Comparison of ENCODE assay signal across 11 cellular contexts in the genomic region with DNA sequence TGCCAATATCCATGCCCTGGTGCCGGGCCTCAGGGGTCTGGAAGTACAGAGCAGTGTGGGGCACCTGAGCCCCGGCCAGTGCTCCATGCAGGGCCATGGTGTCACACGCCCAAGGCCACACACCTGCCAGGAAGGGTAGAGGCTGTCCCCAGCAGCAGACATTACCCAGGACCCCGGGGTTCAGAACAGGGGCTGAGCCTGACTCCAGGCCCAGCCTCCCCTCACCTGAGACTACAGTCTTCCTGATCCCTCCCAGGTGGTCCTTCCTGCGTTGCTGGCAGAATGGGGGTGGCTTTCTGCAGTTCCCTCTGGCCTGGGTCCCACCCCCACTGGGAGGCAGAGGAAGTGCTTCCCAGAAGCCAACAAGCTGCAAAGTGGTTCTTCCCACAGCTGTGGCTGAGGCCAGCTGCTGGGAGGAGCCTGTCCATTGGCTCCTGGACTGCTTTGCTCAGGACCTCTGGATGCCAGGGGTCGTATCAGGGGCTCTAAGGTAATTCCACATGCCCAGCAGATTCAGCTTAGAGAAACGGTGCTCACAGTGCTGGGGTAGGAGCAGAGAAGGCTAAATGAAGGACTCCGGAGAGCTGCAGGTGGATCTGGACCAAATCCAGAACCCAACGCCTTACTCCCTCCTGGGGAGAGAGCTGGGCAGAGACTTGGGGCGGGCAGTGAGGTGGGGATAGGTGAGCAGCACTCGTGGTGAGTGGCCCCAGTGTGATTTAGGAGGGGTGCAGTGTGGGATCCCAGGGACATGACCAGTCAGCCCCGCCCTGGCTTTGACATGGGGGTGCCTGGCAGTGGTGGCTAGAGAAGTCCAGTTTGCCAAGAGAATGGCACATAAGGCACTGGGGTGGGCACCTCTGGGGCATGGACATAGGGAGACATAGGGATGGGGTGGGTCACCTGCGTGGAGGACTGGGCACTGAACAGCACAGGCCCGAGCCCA. TPM values are rescaled to one million over a fixed set of nuclear protein-coding genes. Genes with fewer than 3 reads are reported as not detected.
A peak's percentile ranks its signal among the peaks of the same experiment; 100 is the strongest.
DNase-seq lines count a peak whose midpoint lies in the region; ATAC-seq lines count a peak whose summit lies in the region.
"Had no signal": no experiment of that assay in that cellular context is flagged by ENCODE, and none has a peak within 500 bp of the region (broad histone marks: within the 10 kb centered on the region; RNA-seq: fewer than 3 reads in every experiment).

No MANE protein-coding gene starts in this region.

- H3K36me3 Mint-ChIP-seq in activated CD4-positive, alpha-beta T cell treated with anti-CD3 and anti-CD28 coated beads, Interleukin-2, amount 10 ng/mL, durations not matched to agents 24 days and 14 days (ENCODE audit: low read depth) = peaks cover 33% of the 10 kb centered on the region
- H3K36me3 Mint-ChIP-seq in activated CD4-positive, alpha-beta T cell treated with anti-CD3 and anti-CD28 coated beads for 36 hours (ENCODE audit: low read depth) = peaks cover 21% of the 10 kb centered on the region

- no peaks in the 10 kb centered on the region for H3K4me1 Mint-ChIP-seq in activated CD4-positive, alpha-beta T cell treated with anti-CD3 and anti-CD28 coated beads, Interleukin-2, amount 10 ng/mL, durations not matched to agents 24 days and 14 days
- peaks cover 2% of the 10 kb centered on the region for H3K4me1 Mint-ChIP-seq in activated CD4-positive, alpha-beta T cell treated with anti-CD3 and anti-CD28 coated beads for 36 hours

- intact Hi-C loops in activated CD4-positive, alpha-beta T cell treated with anti-CD3 and anti-CD28 coated beads, Interleukin-2, amount 10 ng/mL, durations not matched to agents 24 days and 14 days (cut with micrococcal nuclease) = no loop called here
- intact Hi-C loops in activated CD4-positive, alpha-beta T cell treated with anti-CD3 and anti-CD28 coated beads for 36 hours (cut with DNase I, micrococcal nuclease) = no loop called here
- intact Hi-C loops in cardiac septum (cut with DNase I) = no loop called here
- intact Hi-C loops in sciatic nerve (cut with DNase I) = no loop called here

- ATAC-seq in activated CD4-positive, alpha-beta T cell treated with anti-CD3 and anti-CD28 coated beads for 36 hours = no peak
- ATAC-seq in sciatic nerve (no peak), HG02970 (IDR thresholded peaks at IDR 0.05; ENCODE audit: low FRiP score, unreplicated experiment) (no peak)

- H3K4me3 Mint-ChIP-seq in activated CD4-positive, alpha-beta T cell treated with anti-CD3 and anti-CD28 coated beads, Interleukin-2, amount 10 ng/mL, durations not matched to agents 24 days and 14 days = no peak overlapping the region
- H3K4me3 Mint-ChIP-seq in activated CD4-positive, alpha-beta T cell treated with anti-CD3 and anti-CD28 coated beads for 36 hours = no peak overlapping the region

- CTCF ChIA-PET in activated CD4-positive, alpha-beta T cell treated with anti-CD3 and anti-CD28 coated beads for 36 hours (lab: Charles Lee) = no interaction called here

- POLR2A ChIA-PET in activated CD4-positive, alpha-beta T cell treated with anti-CD3 and anti-CD28 coated beads for 36 hours (lab: Charles Lee) = interaction anchor here (0.6 to 0.7 kb wide), 2 partner anchors 10 to 89 kb away, joined by 3 read pairs; no protein-coding TSS in a partner anchor

- H3K27ac Mint-ChIP-seq in activated CD4-positive, alpha-beta T cell treated with anti-CD3 and anti-CD28 coated beads, Interleukin-2, amount 10 ng/mL, durations not matched to agents 24 days and 14 days = peak overlapping the region; percentile 20
- no peak overlapping the region for H3K27ac Mint-ChIP-seq in activated CD4-positive, alpha-beta T cell treated with anti-CD3 and anti-CD28 coated beads for 36 hours

- no peak for DNase-seq in activated CD4-positive, alpha-beta T cell treated with anti-CD3 and anti-CD28 coated beads, Interleukin-2, amount 10 ng/mL, durations not matched to agents 24 days and 14 days
- no peak for DNase-seq in activated CD4-positive, alpha-beta T cell treated with anti-CD3 and anti-CD28 coated beads for 36 hours
- peak; percentile 63 for DNase-seq in NCI-H69 (lab: John Stamatoyannopoulos, UW)
- peak; percentile 47 for DNase-seq in cardiac septum (ENCODE audit: low spot score)
- peak; percentile 56 for DNase-seq in sciatic nerve (ENCODE audit: low spot score)
- DNase-seq in putamen (ENCODE audit: low spot score) = no peak
- DNase-seq in NCI-H748 treated with DMSO at 0.1 percent for 48 hours (lab: John Stamatoyannopoulos, UW) = no peak
- DNase-seq: aorta, NCI-H510A treated with DMSO at 0.1 percent for 48 hours had no signal

- H3K27me3 Mint-ChIP-seq in activated CD4-positive, alpha-beta T cell treated with anti-CD3 and anti-CD28 coated beads, Interleukin-2, amount 10 ng/mL, durations not matched to agents 24 days and 14 days = no peaks in the 10 kb centered on the region
- H3K27me3 Mint-ChIP-seq in activated CD4-positive, alpha-beta T cell treated with anti-CD3 and anti-CD28 coated beads for 36 hours = no peaks in the 10 kb centered on the region

- no peaks in the 10 kb centered on the region for H3K9me3 Mint-ChIP-seq in activated CD4-positive, alpha-beta T cell treated with anti-CD3 and anti-CD28 coated beads, Interleukin-2, amount 10 ng/mL, durations not matched to agents 24 days and 14 days
- no peaks in the 10 kb centered on the region for H3K9me3 Mint-ChIP-seq in activated CD4-positive, alpha-beta T cell treated with anti-CD3 and anti-CD28 coated beads for 36 hours (ENCODE audit: low read depth)

RNA-seq across cellular contexts. Expression of gene TCIRG1, which starts 12.6 kb away (rescaled TPM):
- 141 and 149 TPM in 2 replicates for total RNA-seq in activated CD4-positive, alpha-beta T cell treated with anti-CD3 and anti-CD28 coated beads, Interleukin-2, amount 10 ng/mL, durations not matched to agents 24 days and 14 days
- 100 to 1,000 TPM; 117 to 151 TPM for total RNA-seq in activated CD4-positive, alpha-beta T cell treated with anti-CD3 and anti-CD28 coated beads for 36 hours
- total RNA-seq in cardiac septum = 26.5 TPM
- total RNA-seq in sciatic nerve = 128 TPM

RNA-seq across cellular contexts. Expression of gene NDUFS8, which starts 21.0 kb away (rescaled TPM):
- total RNA-seq in activated CD4-positive, alpha-beta T cell treated with anti-CD3 and anti-CD28 coated beads, Interleukin-2, amount 10 ng/mL, durations not matched to agents 24 days and 14 days = 153 and 159 TPM in 2 replicates
- 100 to 1,000 TPM; 108 to 113 TPM for total RNA-seq in activated CD4-positive, alpha-beta T cell treated with anti-CD3 and anti-CD28 coated beads for 36 hours
- total RNA-seq in cardiac septum = 315 TPM
- 63.9 TPM for total RNA-seq in sciatic nerve

RNA-seq across cellular contexts. Expression of gene ALDH3B1, which starts 41.3 kb away (rescaled TPM):
- not detected in 2 replicates for total RNA-seq in activated CD4-positive, alpha-beta T cell treated with anti-CD3 and anti-CD28 coated beads, Interleukin-2, amount 10 ng/mL, durations not matched to agents 24 days and 14 days
- total RNA-seq in activated CD4-positive, alpha-beta T cell treated with anti-CD3 and anti-CD28 coated beads for 36 hours = not detected
- total RNA-seq in cardiac septum (5.1 TPM), sciatic nerve (46.7 TPM)
- total RNA-seq: A673 had no signal

RNA-seq across cellular contexts. Expression of gene UNC93B1, which starts 47.6 kb away (rescaled TPM):
- total RNA-seq in activated CD4-positive, alpha-beta T cell treated with anti-CD3 and anti-CD28 coated beads, Interleukin-2, amount 10 ng/mL, durations not matched to agents 24 days and 14 days = 13.8 and 15.6 TPM in 2 replicates
- total RNA-seq in activated CD4-positive, alpha-beta T cell treated with anti-CD3 and anti-CD28 coated beads for 36 hours = 10 to 100 TPM; 16.3 to 16.7 TPM
- total RNA-seq in cardiac septum (5.3 TPM), sciatic nerve (37.0 TPM)

Comparison
In these comparisons a context has a peak if more than half of its experiments do, and no peak if none do; other contexts are left out.
1. DNase-seq: peak in NCI-H69 (single experiment), cardiac septum (single experiment) and sciatic nerve (single experiment); none in activated CD4-positive, alpha-beta T cell treated with anti-CD3 and anti-CD28 coated beads, Interleukin-2, amount 10 ng/mL, durations not matched to agents 24 days and 14 days (single experiment), activated CD4-positive, alpha-beta T cell treated with anti-CD3 and anti-CD28 coated beads for 36 hours (single experiment), putamen (single experiment) and NCI-H748 treated with DMSO at 0.1 percent for 48 hours (single experiment).